Comparison of ENCODE assay signal across 1 cellular context in genomic region chr5:90279091-90279490, GRCh38.
TF ChIP-seq lines count a peak whose summit lies in the region.

No MANE protein-coding gene starts in this region.

TF ChIP-seq in GM23338, 12 proteins besides CTCF, POLR2A, EP300 and RAD21:
- TF ChIP-seq ZNF462 (CRISPR knock-in tag; IDR thresholded peaks at IDR 0.05) (no peak), JUNB (IDR thresholded peaks at IDR 0.05; ENCODE audit: unreplicated experiment) (no peak), ETS1 (IDR thresholded peaks at IDR 0.05) (no peak), EZH2 (IDR thresholded peaks at IDR 0.05; ENCODE audit: low read depth, unreplicated experiment) (no peak), ZNF114 (CRISPR knock-in tag; IDR thresholded peaks at IDR 0.05) (no peak), NANOG (IDR thresholded peaks at IDR 0.05; ENCODE audit: borderline replicate concordance) (no peak), REST (IDR thresholded peaks at IDR 0.05; ENCODE audit: unreplicated experiment) (no peak), STAT1 (IDR thresholded peaks at IDR 0.05; ENCODE audit: unreplicated experiment) (no peak), ZNF331 (CRISPR knock-in tag; IDR thresholded peaks at IDR 0.05; ENCODE audit: low read depth) (no peak), POLR2AphosphoS5 (IDR thresholded peaks at IDR 0.05; ENCODE audit: low read depth) (no peak), EZH2phosphoT487 (IDR thresholded peaks at IDR 0.05; ENCODE audit: unreplicated experiment) (no peak)
